In the genomic region with DNA sequence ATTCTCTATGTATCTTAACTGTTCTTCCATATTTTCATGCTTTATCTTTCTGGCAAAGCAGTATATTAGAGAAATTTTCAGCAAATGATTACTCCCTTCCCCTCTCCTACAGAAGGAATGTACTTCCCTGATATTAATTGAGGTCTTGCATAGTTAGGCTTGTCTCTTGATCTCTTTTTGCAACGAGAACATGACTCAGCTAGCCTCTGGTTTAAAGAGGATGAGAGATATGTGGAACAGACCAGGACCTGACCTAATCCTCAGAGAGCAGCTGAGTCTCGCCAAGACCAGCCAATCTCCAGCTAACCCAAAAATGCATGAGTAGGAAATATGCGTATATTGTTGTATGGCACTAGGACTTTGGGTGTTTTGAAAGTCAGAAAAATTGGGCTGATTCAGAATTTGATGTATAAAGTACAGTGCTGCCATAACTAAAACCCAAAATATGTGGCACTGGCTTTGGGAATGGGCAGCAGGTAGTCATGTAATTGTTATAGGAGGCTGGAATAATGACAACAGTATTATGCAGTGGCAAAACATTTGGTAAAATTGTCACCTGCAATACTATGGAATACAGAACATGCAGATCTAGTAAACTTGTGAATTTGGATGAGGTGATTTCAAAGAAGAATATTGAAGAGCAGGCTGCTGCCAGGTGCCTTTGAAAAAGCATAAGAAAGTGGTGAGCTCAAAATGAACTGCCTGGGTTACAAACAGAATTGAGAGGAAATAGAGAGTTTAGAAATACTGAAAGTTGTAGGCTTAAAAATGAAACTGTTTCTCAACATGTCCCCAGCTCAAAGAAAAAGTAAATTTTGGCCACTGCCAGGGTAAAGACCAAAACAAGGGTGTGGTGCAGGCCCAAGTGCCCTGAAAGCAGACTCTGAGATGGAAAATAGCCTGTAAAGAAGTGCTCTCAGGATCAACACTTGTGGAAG, we compare ENCODE assay signal across 8 cellular contexts.
DNase-seq lines count a peak whose midpoint lies in the region; ATAC-seq and TF ChIP-seq lines count a peak whose summit lies in the region.

No MANE protein-coding gene starts in this region.

- H3K4me3 ChIP-seq in coronary artery = peak overlapping the region; percentile 37

- peak; percentile 96 for ATAC-seq in HG03520 (IDR thresholded peaks at IDR 0.05; ENCODE audit: unreplicated experiment)

- no peak for TF ChIP-seq CTCF in GM20000 (IDR thresholded peaks at IDR 0.05; ENCODE audit: extremely low read depth, missing control alignments)
- TF ChIP-seq CTCF in coronary artery (IDR thresholded peaks at IDR 0.05) = no peak

- intact Hi-C loops in head of caudate nucleus (cut with DNase I) = no loop called here

- peak overlapping the region in 1 of 2 donors; percentile 77 for H3K27ac ChIP-seq in coronary artery

- DNase-seq in ELF-1 (ENCODE audit: low read depth, low spot score) (peak; percentile 11), GM20000 (ENCODE audit: low spot score) (peak; percentile 34), coronary artery (ENCODE audit: low spot score) (no peak), head of caudate nucleus (no peak), NCI-H2171 treated with DMSO at 0.1 percent for 48 hours (lab: John Stamatoyannopoulos, UW) (no peak), NCI-H1694 treated with DMSO at 0.1 percent for 48 hours (lab: John Stamatoyannopoulos, UW) (no peak), DMS 273 treated with DMSO at 0.1 percent for 48 hours (lab: John Stamatoyannopoulos, UW) (no peak)

Comparison
In these comparisons a context has a peak if more than half of its experiments do, and no peak if none do; other contexts are left out.
1. DNase-seq: peak in ELF-1 (single experiment) and GM20000 (single experiment); none in coronary artery (single experiment), head of caudate nucleus (0 of 42), NCI-H2171 treated with DMSO at 0.1 percent for 48 hours (single experiment), NCI-H1694 treated with DMSO at 0.1 percent for 48 hours (single experiment) and DMS 273 treated with DMSO at 0.1 percent for 48 hours (single experiment).